Comparison of ENCODE assay signal across 8 cellular contexts in genomic region chr9:34610434-34611206, GRCh38. TPM values are rescaled to one million over a fixed set of nuclear protein-coding genes. Genes with fewer than 3 reads are reported as not detected.
DNase-seq lines count a peak whose midpoint lies in the region; ATAC-seq and TF ChIP-seq lines count a peak whose summit lies in the region.

No MANE protein-coding gene starts in this region.

- H3K27ac Mint-ChIP-seq in MCF 10A (ENCODE audit: low read depth, unreplicated experiment) (peak overlapping the region; percentile 97), type B pancreatic cell (peak overlapping the region; percentile 59)
- H3K27ac Mint-ChIP-seq in activated T-helper 2 cell treated with anti-CD3 and anti-CD28 coated beads, Interferon-gamma antibody, Interleukin-2, Interleukin-4, amounts not matched to agents 10 μg/mL and 5 μg/mL and 100 μg/mL, durations not matched to agents 14 hours and 24 hours and 36 hours = no peak overlapping the region

- H3K9me3 ChIP-seq in breast epithelium = no peaks in the 10 kb centered on the region
- no peaks in the 10 kb centered on the region for H3K9me3 ChIP-seq in iPS-20b (ENCODE audit: insufficient read depth, low read depth, low read length)
- no peaks in the 10 kb centered on the region for H3K9me3 ChIP-seq in suprapubic skin

- no peak for TF ChIP-seq EP300 in suprapubic skin (IDR thresholded peaks at IDR 0.05)

- DNase-seq in MCF 10A (ENCODE audit: unreplicated experiment) = no peak
- DNase-seq in breast epithelium (ENCODE audit: low spot score in 2 of 2) = no peak
- DNase-seq in activated T-helper 2 cell treated with anti-CD3 and anti-CD28 coated beads, Interferon-gamma antibody, Interleukin-2, Interleukin-4, amounts not matched to agents 10 μg/mL and 5 μg/mL and 100 μg/mL, durations not matched to agents 14 hours and 24 hours and 36 hours (ENCODE audit: low spot score) = no peak
- DNase-seq in type B pancreatic cell (ENCODE audit: extremely low spot score, unreplicated experiment) = no peak
- no peak for DNase-seq in suprapubic skin (ENCODE audit: low spot score in 2 of 2)
- no peak for DNase-seq in lower leg skin (ENCODE audit: low spot score in 2 of 2)

- H3K36me3 ChIP-seq in breast epithelium (no peaks in the 10 kb centered on the region), iPS-20b (ENCODE audit: insufficient read depth, low read depth, low read length) (no peaks in the 10 kb centered on the region), suprapubic skin (peaks cover 20% of the 10 kb centered on the region)

- H3K4me3 ChIP-seq in breast epithelium = peak overlapping the region in 1 of 3 donors; percentile 92
- peak overlapping the region; percentile 97 for H3K4me3 ChIP-seq in iPS-20b (ENCODE audit: low read length)
- H3K4me3 ChIP-seq in suprapubic skin = no peak overlapping the region
- H3K4me3 ChIP-seq in lower leg skin (ENCODE audit: low read depth, poor library complexity, severe bottlenecking) = no peak overlapping the region

- H3K4me3 Mint-ChIP-seq in MCF 10A (ENCODE audit: unreplicated experiment) (peak overlapping the region; percentile 91), type B pancreatic cell (peak overlapping the region; percentile 93)
- H3K4me3 Mint-ChIP-seq in activated T-helper 2 cell treated with anti-CD3 and anti-CD28 coated beads, Interferon-gamma antibody, Interleukin-2, Interleukin-4, amounts not matched to agents 10 μg/mL and 5 μg/mL and 100 μg/mL, durations not matched to agents 14 hours and 24 hours and 36 hours (ENCODE audit: low read depth) = peak overlapping the region; percentile 90

- H3K9me3 Mint-ChIP-seq in MCF 10A (ENCODE audit: unreplicated experiment) (no peaks in the 10 kb centered on the region), type B pancreatic cell (no peaks in the 10 kb centered on the region)
- H3K9me3 Mint-ChIP-seq in activated T-helper 2 cell treated with anti-CD3 and anti-CD28 coated beads, Interferon-gamma antibody, Interleukin-2, Interleukin-4, amounts not matched to agents 10 μg/mL and 5 μg/mL and 100 μg/mL, durations not matched to agents 14 hours and 24 hours and 36 hours = no peaks in the 10 kb centered on the region

- H3K27me3 ChIP-seq in breast epithelium (no peaks in the 10 kb centered on the region), iPS-20b (ENCODE audit: insufficient read depth, low read length) (peaks cover 10% of the 10 kb centered on the region), suprapubic skin (no peaks in the 10 kb centered on the region)

- peak overlapping the region in 1 of 2 donors; percentile 92 for H3K27ac ChIP-seq in breast epithelium
- no peak overlapping the region for H3K27ac ChIP-seq in iPS-20b (ENCODE audit: low read length)
- no peak overlapping the region for H3K27ac ChIP-seq in suprapubic skin

- peaks cover 0 to 5% of the 10 kb centered on the region in 2 donors for H3K4me1 ChIP-seq in breast epithelium
- H3K4me1 ChIP-seq in iPS-20b (ENCODE audit: insufficient read depth, low read length) = peaks cover 6% of the 10 kb centered on the region; the same call in 1 of the 2 replicates
- H3K4me1 ChIP-seq in suprapubic skin = peaks cover 25% of the 10 kb centered on the region

- POLR2A ChIA-PET in MCF 10A (lab: Yijun Ruan, JAX) = interaction anchor here (0.5 to 2.4 kb wide), 8 partner anchors 10 to 355 kb away, joined by 3 to 21 read pairs (median 4); partner anchors contain the start of genes DCTN3 and SIGMAR1

- H3K27me3 Mint-ChIP-seq in MCF 10A (ENCODE audit: insufficient read depth, unreplicated experiment) (no peaks in the 10 kb centered on the region), type B pancreatic cell (no peaks in the 10 kb centered on the region)
- no peaks in the 10 kb centered on the region for H3K27me3 Mint-ChIP-seq in activated T-helper 2 cell treated with anti-CD3 and anti-CD28 coated beads, Interferon-gamma antibody, Interleukin-2, Interleukin-4, amounts not matched to agents 10 μg/mL and 5 μg/mL and 100 μg/mL, durations not matched to agents 14 hours and 24 hours and 36 hours (ENCODE audit: low read depth)

- peaks cover 14% of the 10 kb centered on the region for H3K4me1 Mint-ChIP-seq in MCF 10A (ENCODE audit: insufficient read depth, unreplicated experiment)
- H3K4me1 Mint-ChIP-seq in activated T-helper 2 cell treated with anti-CD3 and anti-CD28 coated beads, Interferon-gamma antibody, Interleukin-2, Interleukin-4, amounts not matched to agents 10 μg/mL and 5 μg/mL and 100 μg/mL, durations not matched to agents 14 hours and 24 hours and 36 hours (ENCODE audit: low read depth) = peaks cover 11% of the 10 kb centered on the region
- peaks cover 23% of the 10 kb centered on the region for H3K4me1 Mint-ChIP-seq in type B pancreatic cell (ENCODE audit: unreplicated experiment)

- no TSS peak for BruUV-seq in MCF 10A (replicated peaks; lab: Mats Ljungman, UMichigan)

- intact Hi-C loops in MCF 10A (cut with micrococcal nuclease) (no loop called here), breast epithelium (cut with DNase I; ENCODE audit: low total_unique reads) (no loop called here), lower leg skin (cut with DNase I; ENCODE audit: low total_unique reads) (no loop called here)
- intact Hi-C loops in activated T-helper 2 cell treated with anti-CD3 and anti-CD28 coated beads, Interferon-gamma antibody, Interleukin-2, Interleukin-4, amounts not matched to agents 10 μg/mL and 5 μg/mL and 100 μg/mL, durations not matched to agents 14 hours and 24 hours and 36 hours (cut with micrococcal nuclease) = loop anchor here (5.0 kb wide), 3 partner anchors 37 to 278 kb away; partner anchors contain the start of genes DNAI1, FAM219A and GALT

- H3K36me3 Mint-ChIP-seq in MCF 10A (ENCODE audit: insufficient read depth, unreplicated experiment) (peaks cover 12% of the 10 kb centered on the region), type B pancreatic cell (peaks cover 3% of the 10 kb centered on the region)
- peaks cover 25% of the 10 kb centered on the region for H3K36me3 Mint-ChIP-seq in activated T-helper 2 cell treated with anti-CD3 and anti-CD28 coated beads, Interferon-gamma antibody, Interleukin-2, Interleukin-4, amounts not matched to agents 10 μg/mL and 5 μg/mL and 100 μg/mL, durations not matched to agents 14 hours and 24 hours and 36 hours (ENCODE audit: low read depth)

- ATAC-seq in HG03139 (IDR thresholded peaks at IDR 0.05; ENCODE audit: unreplicated experiment) = no peak

- WGBS in suprapubic skin = 93% methylated on average over 15 of the region's 20 CpGs
- WGBS in lower leg skin, 2 donors = 91 to 94% methylated on average over 15 to 17 of the region's 20 CpGs

- CTCF ChIA-PET in MCF 10A (lab: Yijun Ruan, JAX) = interaction anchor here (0.6 to 8.8 kb wide), 7 partner anchors 11 to 246 kb away, joined by 3 to 113 read pairs (median 4); partner anchors contain the start of gene SIGMAR1

- H3K9ac ChIP-seq in iPS-20b (ENCODE audit: low read depth, low read length) = peak overlapping the region; percentile 99; the same call in 1 of the 2 replicates

- TF ChIP-seq CTCF in MCF 10A (IDR thresholded peaks at IDR 0.05; ENCODE audit: unreplicated experiment) (no peak), breast epithelium (IDR thresholded peaks at IDR 0.05) (no peak), type B pancreatic cell (conservative IDR thresholded peaks at IDR 0.05) (no peak), suprapubic skin (IDR thresholded peaks at IDR 0.05) (no peak), lower leg skin (IDR thresholded peaks at IDR 0.05) (no peak)

- TF ChIP-seq POLR2A in breast epithelium (IDR thresholded peaks at IDR 0.05) (no peak), suprapubic skin (IDR thresholded peaks at IDR 0.05) (no peak), lower leg skin (IDR thresholded peaks at IDR 0.05) (no peak)

RNA-seq across cellular contexts. Expression of gene RPP25L, which starts 1.3 kb away (rescaled TPM):
- total RNA-seq in MCF 10A (2022) = 41.6 and 42.8 TPM in 2 replicates
- total RNA-seq in breast epithelium = 10 to 100 TPM; 28.5 to 37.9 (median 36.4) TPM
- total RNA-seq in activated T-helper 2 cell treated with anti-CD3 and anti-CD28 coated beads, Interferon-gamma antibody, Interleukin-2, Interleukin-4, amounts not matched to agents 10 μg/mL and 5 μg/mL and 100 μg/mL, durations not matched to agents 14 hours and 24 hours and 36 hours = 33.7 and 35.0 TPM in 2 replicates
- 30.2 and 31.8 TPM in 2 replicates for total RNA-seq in type B pancreatic cell (ENCODE audit: low replicate concordance)
- total RNA-seq in suprapubic skin = 10 to 100 TPM; 20.3 to 50.4 (median 25.1) TPM
- 10 to 100 TPM; 17.0 to 39.0 (median 26.6) TPM for total RNA-seq in lower leg skin

RNA-seq across cellular contexts. Expression of gene DCTN3, which starts 9.7 kb away (rescaled TPM):
- total RNA-seq in MCF 10A (2022) (88.5 and 92.4 TPM in 2 replicates), breast epithelium (100 to 1,000 TPM in 2 of 3 donors, 10 to 100 TPM in 1; 84.0 to 114 (median 113) TPM), type B pancreatic cell (ENCODE audit: low replicate concordance) (81.6 and 93.4 TPM in 2 replicates), suprapubic skin (100 to 1,000 TPM in 3 of 4 donors, 10 to 100 TPM in 1; 61.2 to 136 (median 121) TPM), lower leg skin (100 to 1,000 TPM in 3 of 4 donors, 10 to 100 TPM in 1; 80.8 to 166 (median 127) TPM)
- total RNA-seq in activated T-helper 2 cell treated with anti-CD3 and anti-CD28 coated beads, Interferon-gamma antibody, Interleukin-2, Interleukin-4, amounts not matched to agents 10 μg/mL and 5 μg/mL and 100 μg/mL, durations not matched to agents 14 hours and 24 hours and 36 hours = 57.8 and 65.5 TPM in 2 replicates

RNA-seq across cellular contexts. Expression of gene ARID3C, which starts 18.2 kb away (rescaled TPM):
- total RNA-seq in MCF 10A (2022) (not detected in 2 replicates), breast epithelium (under 1 TPM in 1 of 3 donors, not detected in 2; 0.29 TPM), type B pancreatic cell (ENCODE audit: low replicate concordance) (0.26 TPM in 1 of 2 replicates, not detected in the other), suprapubic skin (1 to 10 TPM in 1 of 4 donors, under 1 TPM in 3; 0.34 to 2.0 (median 0.50) TPM), lower leg skin (under 1 TPM in 2 of 4 donors, not detected in 2; 0.23 to 0.34 TPM)
- total RNA-seq in activated T-helper 2 cell treated with anti-CD3 and anti-CD28 coated beads, Interferon-gamma antibody, Interleukin-2, Interleukin-4, amounts not matched to agents 10 μg/mL and 5 μg/mL and 100 μg/mL, durations not matched to agents 14 hours and 24 hours and 36 hours = 0.14 and 0.21 TPM in 2 replicates

RNA-seq across cellular contexts. Expression of gene CNTFR, which starts 21.1 kb away (rescaled TPM):
- total RNA-seq in MCF 10A (2022) = not detected in 2 replicates
- total RNA-seq in breast epithelium = 100 to 1,000 TPM in 1 of 3 donors, 10 to 100 TPM in 2; 11.3 to 103 (median 15.4) TPM
- not detected in 2 replicates for total RNA-seq in activated T-helper 2 cell treated with anti-CD3 and anti-CD28 coated beads, Interferon-gamma antibody, Interleukin-2, Interleukin-4, amounts not matched to agents 10 μg/mL and 5 μg/mL and 100 μg/mL, durations not matched to agents 14 hours and 24 hours and 36 hours
- 3.5 and 24.2 TPM in 2 replicates for total RNA-seq in type B pancreatic cell (ENCODE audit: low replicate concordance)
- total RNA-seq in suprapubic skin = 1 to 10 TPM; 5.0 to 9.1 (median 5.7) TPM
- 10 to 100 TPM in 1 of 4 donors, 1 to 10 TPM in 3; 2.5 to 13.4 (median 3.9) TPM for total RNA-seq in lower leg skin

RNA-seq across cellular contexts. Expression of gene SIGMAR1, which starts 27.0 kb away (rescaled TPM):
- 82.1 and 99.8 TPM in 2 replicates for total RNA-seq in MCF 10A (2022)
- total RNA-seq in breast epithelium = 10 to 100 TPM; 62.6 to 84.8 (median 70.8) TPM
- 105 and 109 TPM in 2 replicates for total RNA-seq in activated T-helper 2 cell treated with anti-CD3 and anti-CD28 coated beads, Interferon-gamma antibody, Interleukin-2, Interleukin-4, amounts not matched to agents 10 μg/mL and 5 μg/mL and 100 μg/mL, durations not matched to agents 14 hours and 24 hours and 36 hours
- 59.0 and 79.7 TPM in 2 replicates for total RNA-seq in type B pancreatic cell (ENCODE audit: low replicate concordance)
- 100 to 1,000 TPM in 3 of 4 donors, 10 to 100 TPM in 1; 78.5 to 111 (median 109) TPM for total RNA-seq in suprapubic skin
- 100 to 1,000 TPM in 3 of 4 donors, 10 to 100 TPM in 1; 99.1 to 130 (median 107) TPM for total RNA-seq in lower leg skin
